Comparison of ENCODE assay signal across 10 cellular contexts in genomic region chr15:62624541-62625399, GRCh38.
DNase-seq lines count a peak whose midpoint lies in the region; ATAC-seq and TF ChIP-seq lines count a peak whose summit lies in the region.
"Had no signal": no experiment of that assay in that cellular context is flagged by ENCODE, and none has a peak within 500 bp of the region (broad histone marks: within the 10 kb centered on the region; RNA-seq: fewer than 3 reads in every experiment).

No MANE protein-coding gene starts in this region.

- H3K27me3 Mint-ChIP-seq in stimulated activated memory B cell treated with anti-CD40 and anti-IgM and Interleukin-4, amounts not matched to agents 10 μg/mL and 1 μg/mL and 100 μg/mL, for 72 hours: peaks cover 11% of the 10 kb centered on the region

- peak overlapping the region; percentile 70 for H3K4me3 Mint-ChIP-seq in stimulated activated memory B cell treated with anti-CD40 and anti-IgM and Interleukin-4, amounts not matched to agents 10 μg/mL and 1 μg/mL and 100 μg/mL, for 72 hours

- peaks cover 13% of the 10 kb centered on the region for H3K4me1 Mint-ChIP-seq in stimulated activated memory B cell treated with anti-CD40 and anti-IgM and Interleukin-4, amounts not matched to agents 10 μg/mL and 1 μg/mL and 100 μg/mL, for 72 hours

- no peaks in the 10 kb centered on the region for H3K79me2 ChIP-seq in fibroblast of lung (ENCODE audit: control insufficient read depth, insufficient read depth, low read length)

- peak overlapping the region; percentile 74 for H3K27ac ChIP-seq in fibroblast of lung (ENCODE audit: insufficient read depth, low read length)

- H3K27ac Mint-ChIP-seq in stimulated activated memory B cell treated with anti-CD40 and anti-IgM and Interleukin-4, amounts not matched to agents 10 μg/mL and 1 μg/mL and 100 μg/mL, for 72 hours: peak overlapping the region; percentile 64

- no peak overlapping the region for H3K9ac ChIP-seq in fibroblast of lung (ENCODE audit: insufficient read depth, low read length)

- H3K4me1 ChIP-seq in fibroblast of lung (ENCODE audit: control insufficient read depth, extremely low read depth, insufficient read depth, low read length): peaks cover 9% of the 10 kb centered on the region

- ATAC-seq in GM18502 (IDR thresholded peaks at IDR 0.05; ENCODE audit: poor library complexity, unreplicated experiment) (peak; percentile 71), HG02642 (IDR thresholded peaks at IDR 0.05; ENCODE audit: poor library complexity, unreplicated experiment) (no peak), HG03045 (IDR thresholded peaks at IDR 0.05; ENCODE audit: unreplicated experiment) (no peak)
- ATAC-seq in stimulated activated memory B cell treated with anti-CD40 and anti-IgM and Interleukin-4, amounts not matched to agents 10 μg/mL and 1 μg/mL and 100 μg/mL, for 72 hours: peak; percentile 63

- no peaks in the 10 kb centered on the region for H4K20me1 ChIP-seq in fibroblast of lung (ENCODE audit: control insufficient read depth, extremely low read depth, insufficient read depth, low read length)

- H3K36me3 ChIP-seq in MG63 (no peaks in the 10 kb centered on the region), fibroblast of lung (ENCODE audit: control insufficient read depth, insufficient read depth, low read length) (no peaks in the 10 kb centered on the region)

- no peaks in the 10 kb centered on the region for H3K36me3 Mint-ChIP-seq in stimulated activated memory B cell treated with anti-CD40 and anti-IgM and Interleukin-4, amounts not matched to agents 10 μg/mL and 1 μg/mL and 100 μg/mL, for 72 hours

- H3K27me3 ChIP-seq in MG63: no peaks in the 10 kb centered on the region
- H3K27me3 ChIP-seq in fibroblast of lung (ENCODE audit: control insufficient read depth, insufficient read depth, low read length): no peaks in the 10 kb centered on the region

- H2AFZ ChIP-seq in fibroblast of lung (ENCODE audit: low read length): no peak overlapping the region

- DNase-seq in MG63: peak; percentile 37
- peak; percentile 46 to 79 for DNase-seq in fibroblast of lung (ENCODE audit: low read depth in 2 of 2)
- no peak for DNase-seq in C1 segment of cervical spinal cord (lab: John Stamatoyannopoulos, UW)
- no peak for DNase-seq in activated CD4-positive, alpha-beta T cell treated with anti-CD3 and anti-CD28 coated beads, Interleukin-2, amount 50 U/mL, for 4 hours
- DNase-seq: effector CD4-positive, alpha-beta T cell; RPMI8226 had no signal

- H3K9me3 Mint-ChIP-seq in stimulated activated memory B cell treated with anti-CD40 and anti-IgM and Interleukin-4, amounts not matched to agents 10 μg/mL and 1 μg/mL and 100 μg/mL, for 72 hours: no peaks in the 10 kb centered on the region

- H3K4me3 ChIP-seq in MG63 (no peak overlapping the region), fibroblast of lung (replicated peaks in 1 of 4; ENCODE audit: control extremely low read depth in 1 of 4, insufficient read depth in 1 of 4, low read depth in 3 of 4, low read length in 4 of 4) (peak overlapping the region in 1 of 4 experiments; percentile 44)

- peak overlapping the region; percentile 65 for H3K4me2 ChIP-seq in fibroblast of lung (ENCODE audit: extremely low read depth, insufficient read depth, low read length)

- TF ChIP-seq CTCF in fibroblast of lung (conservative IDR thresholded peaks at IDR 0.05 in 1 of 2, IDR thresholded peaks at IDR 0.05 in 1 of 2; ENCODE audit: low read depth in 1 of 2, low read length in 2 of 2): no peak

- H3K9me3 ChIP-seq in MG63: no peaks in the 10 kb centered on the region
- no peaks in the 10 kb centered on the region for H3K9me3 ChIP-seq in fibroblast of lung (ENCODE audit: control insufficient read depth, insufficient read depth, low read depth, low read length)

Comparison
In these comparisons a context has a peak if more than half of its experiments do, and no peak if none do; other contexts are left out.
1. ATAC-seq: peak in GM18502 (single experiment) and stimulated activated memory B cell treated with anti-CD40 and anti-IgM and Interleukin-4, amounts not matched to agents 10 μg/mL and 1 μg/mL and 100 μg/mL, for 72 hours (single experiment); none in HG02642 (single experiment) and HG03045 (single experiment).
2. DNase-seq: peak in MG63 (single experiment) and fibroblast of lung (2 of 2); none in C1 segment of cervical spinal cord (0 of 14) and activated CD4-positive, alpha-beta T cell treated with anti-CD3 and anti-CD28 coated beads, Interleukin-2, amount 50 U/mL, for 4 hours (0 of 2).